In genomic region chr1:204714861-204715511, GRCh38 we compare ENCODE assay signal across 10 cellular contexts. TPM values are rescaled to one million over a fixed set of nuclear protein-coding genes. Genes with fewer than 3 reads are reported as not detected.
DNase-seq lines count a peak whose midpoint lies in the region; ATAC-seq, FAIRE-seq and TF ChIP-seq lines count a peak whose summit lies in the region.
"Had no signal": no experiment of that assay in that cellular context is flagged by ENCODE, and none has a peak within 500 bp of the region (broad histone marks: within the 10 kb centered on the region; RNA-seq: fewer than 3 reads in every experiment).

No MANE protein-coding gene starts in this region.

- no peak overlapping the region for H4K8ac ChIP-seq in mesendoderm (ENCODE audit: low read depth, low read length)

- H3K23ac ChIP-seq in mesendoderm (ENCODE audit: low read length): no peak overlapping the region

- H3K79me2 ChIP-seq in OCI-LY1 (ENCODE audit: insufficient read depth, low read length): no peaks in the 10 kb centered on the region
- peaks cover 2% of the 10 kb centered on the region for H3K79me2 ChIP-seq in mesendoderm (ENCODE audit: control insufficient read depth, insufficient read depth, low read length)

- in situ Hi-C loops in GM13976 (cut with MboI; ENCODE audit: low sequenced_read_pairs, unreplicated experiment): no loop called here

- ATAC-seq in HG03045 (IDR thresholded peaks at IDR 0.05; ENCODE audit: unreplicated experiment) (peak; percentile 58), GM18861 (IDR thresholded peaks at IDR 0.05; ENCODE audit: unreplicated experiment) (no peak), GM21423 (IDR thresholded peaks at IDR 0.05; ENCODE audit: unreplicated experiment) (no peak)

- H3K27ac ChIP-seq in OCI-LY1 (ENCODE audit: low read depth, low read length, poor library complexity, severe bottlenecking): no peak overlapping the region
- peak overlapping the region; percentile 80 for H3K27ac ChIP-seq in mesendoderm (ENCODE audit: low read depth, low read length)
- H3K27ac ChIP-seq in kidney (ENCODE audit: low read depth in 2 of 2, low read length in 2 of 2): no peak overlapping the region

- peak overlapping the region; percentile 39; the same call in 1 of the 2 replicates for H2AFZ ChIP-seq in OCI-LY1 (ENCODE audit: low read length)

- peak overlapping the region; percentile 35; the same call in 1 of the 2 replicates for H3K9ac ChIP-seq in OCI-LY1 (ENCODE audit: low read length)
- H3K9ac ChIP-seq in mesendoderm (ENCODE audit: low read length): peak overlapping the region; percentile 59
- H3K9ac ChIP-seq in kidney (ENCODE audit: low read length in 2 of 2): no peak overlapping the region

- no peak overlapping the region for H4K5ac ChIP-seq in mesendoderm (ENCODE audit: low read length)

- DNase-seq in GM13976 (ENCODE audit: low spot score) (peak; percentile 50), mesendoderm (peak; percentile 95), kidney (no peak)
- DNase-seq in stimulated activated CD4-positive, alpha-beta T cell treated with anti-CD3 and anti-CD28 coated beads, Interleukin-12 subunit alpha, Interleukin-12 subunit beta, amount 100 ng/mL, for 4 hours: no peak
- DNase-seq: effector CD4-positive, alpha-beta T cell had no signal

- H2BK5ac ChIP-seq in mesendoderm (ENCODE audit: low read length): peak overlapping the region; percentile 96

- H3K4ac ChIP-seq in mesendoderm (ENCODE audit: low read depth, low read length): peak overlapping the region; percentile 81

- H2BK120ac ChIP-seq in mesendoderm (ENCODE audit: low read depth, low read length): peak overlapping the region; percentile 49

- H3K27me3 ChIP-seq in OCI-LY1 (ENCODE audit: insufficient read depth, low read length): no peaks in the 10 kb centered on the region
- H3K27me3 ChIP-seq in mesendoderm (ENCODE audit: insufficient read depth, low read length, poor library complexity): no peaks in the 10 kb centered on the region

- peak; percentile 12 for TF ChIP-seq CTCF in GM13976 (IDR thresholded peaks at IDR 0.05; ENCODE audit: borderline replicate concordance, control extremely low read depth, extremely low read depth, insufficient read depth, missing control alignments)
- TF ChIP-seq CTCF in OCI-LY1 (IDR thresholded peaks at IDR 0.05; ENCODE audit: low read length): peak; percentile 47
- TF ChIP-seq CTCF in kidney (IDR thresholded peaks at IDR 0.05; ENCODE audit: borderline replicate concordance, extremely low read depth, insufficient read depth): no peak

- no peak overlapping the region for H2AK5ac ChIP-seq in mesendoderm (ENCODE audit: low read length)

- FAIRE-seq in kidney (lab: Jason Lieb, UNC): no peak

- peaks cover 20% of the 10 kb centered on the region for H3K4me1 ChIP-seq in OCI-LY1 (ENCODE audit: insufficient read depth, low read length, severe bottlenecking)
- H3K4me1 ChIP-seq in mesendoderm (ENCODE audit: control insufficient read depth, low read depth, low read length): peaks cover 37% of the 10 kb centered on the region
- H3K4me1 ChIP-seq in kidney (ENCODE audit: control insufficient read depth in 1 of 2, insufficient read depth in 1 of 2, low read depth in 1 of 2, low read length in 2 of 2): peaks cover 0 to 2% of the 10 kb centered on the region in 2 donors

- H3K9me3 ChIP-seq in OCI-LY1 (ENCODE audit: low read length): no peaks in the 10 kb centered on the region
- no peaks in the 10 kb centered on the region for H3K9me3 ChIP-seq in kidney (ENCODE audit: control insufficient read depth in 1 of 2, low read length in 2 of 2)

- H4K20me1 ChIP-seq in OCI-LY1 (ENCODE audit: insufficient read depth, low read length): no peaks in the 10 kb centered on the region

- H3K9me2 ChIP-seq in OCI-LY1 (ENCODE audit: low read depth, low read length): no peaks in the 10 kb centered on the region

- H3K4me2 ChIP-seq in OCI-LY1 (ENCODE audit: low read length): peak overlapping the region; percentile 65
- peak overlapping the region; percentile 19 for H3K4me2 ChIP-seq in mesendoderm (ENCODE audit: low read length)

- peak overlapping the region; percentile 95 for H3K18ac ChIP-seq in mesendoderm (ENCODE audit: low read length)

- intact Hi-C loops in kidney (cut with DNase I): no loop called here

- H3K4me3 ChIP-seq in OCI-LY1 (ENCODE audit: low read depth, low read length, poor library complexity, severe bottlenecking) (peak overlapping the region; percentile 43), mesendoderm (ENCODE audit: low read length) (no peak overlapping the region), kidney (ENCODE audit: low read length in 2 of 2) (no peak overlapping the region)

- no CpG with 5 or more reads among the region's 12 CpGs for WGBS in mesendoderm (ENCODE audit: extremely low coverage, insufficient coverage, low lambda C conversion rate)

- no peaks in the 10 kb centered on the region for H3F3A ChIP-seq in OCI-LY1 (ENCODE audit: insufficient read depth, low read length)

- peak overlapping the region; percentile 15 for H2BK15ac ChIP-seq in mesendoderm (replicated peaks; ENCODE audit: low read depth)

- H3K79me1 ChIP-seq in mesendoderm (ENCODE audit: low read length): no peaks in the 10 kb centered on the region

- no peaks in the 10 kb centered on the region for H3K36me3 ChIP-seq in OCI-LY1 (ENCODE audit: insufficient read depth, low read length)
- no peaks in the 10 kb centered on the region for H3K36me3 ChIP-seq in mesendoderm (ENCODE audit: control insufficient read depth, insufficient read depth, low read length)
- no peaks in the 10 kb centered on the region for H3K36me3 ChIP-seq in kidney (ENCODE audit: control insufficient read depth in 1 of 2, insufficient read depth in 2 of 2, low read length in 2 of 2)

- H3K56ac ChIP-seq in mesendoderm (ENCODE audit: low read length): peak overlapping the region; percentile 92

RNA-seq across cellular contexts. Expression of gene LRRN2, which starts 29.4 kb away (rescaled TPM):
- 26.7 TPM for polyA plus RNA-seq in mesendoderm (2013, experiment 1 of 2)
- 26.5 TPM for polyA plus RNA-seq in mesendoderm (2013, experiment 2 of 2)
- 14.4 TPM for total RNA-seq in kidney
- 16.0 TPM for polyA plus RNA-seq in kidney (ENCODE audit: insufficient read depth, low read depth, low replicate concordance)
- total RNA-seq: osteocyte had no signal

Comparison
In these comparisons a context has a peak if more than half of its experiments do, and no peak if none do; other contexts are left out.
1. DNase-seq: peak in GM13976 (single experiment) and mesendoderm (single experiment); none in kidney (single experiment) and stimulated activated CD4-positive, alpha-beta T cell treated with anti-CD3 and anti-CD28 coated beads, Interleukin-12 subunit alpha, Interleukin-12 subunit beta, amount 100 ng/mL, for 4 hours (single experiment).
2. H3K9ac ChIP-seq: peak in OCI-LY1 (single experiment) and mesendoderm (single experiment); none in kidney (0 of 2).